In genomic region chr14:57057803-57058202, GRCh38 we compare ENCODE assay signal across 15 cellular contexts.
DNase-seq lines count a peak whose midpoint lies in the region; ATAC-seq and TF ChIP-seq lines count a peak whose summit lies in the region.
"Had no signal": no experiment of that assay in that cellular context is flagged by ENCODE, and none has a peak within 500 bp of the region (broad histone marks: within the 10 kb centered on the region; RNA-seq: fewer than 3 reads in every experiment).

No MANE protein-coding gene starts in this region.

- H3K27ac ChIP-seq in SJCRH30 = peak overlapping the region; percentile 66
- H3K27ac ChIP-seq: stomach had no signal

- H3K4me3 Mint-ChIP-seq in HFFc6 = no peak overlapping the region
- no peak overlapping the region for H3K4me3 Mint-ChIP-seq in stimulated activated effector memory CD8-positive, alpha-beta T cell treated with anti-CD3 and anti-CD28 coated beads, Interleukin-12 subunit alpha, Interleukin-12 subunit beta, amount 100 ng/mL, for 72 hours
- H3K4me3 Mint-ChIP-seq: activated T-helper 17 cell treated with anti-CD3 and anti-CD28 coated beads, Interleukin-2, amount 50 U/mL, for 72 hours; naive thymus-derived CD4-positive, alpha-beta T cell had no signal

- H3K9me3 Mint-ChIP-seq in HFFc6 = peaks cover 55% of the 10 kb centered on the region
- H3K9me3 Mint-ChIP-seq in stimulated activated effector memory CD8-positive, alpha-beta T cell treated with anti-CD3 and anti-CD28 coated beads, Interleukin-12 subunit alpha, Interleukin-12 subunit beta, amount 100 ng/mL, for 72 hours = no peaks in the 10 kb centered on the region
- H3K9me3 Mint-ChIP-seq: activated T-helper 17 cell treated with anti-CD3 and anti-CD28 coated beads, Interleukin-2, amount 50 U/mL, for 72 hours had no signal

- no peaks in the 10 kb centered on the region for H3K4me1 Mint-ChIP-seq in HFFc6 (ENCODE audit: low read depth)
- peaks cover 7% of the 10 kb centered on the region for H3K4me1 Mint-ChIP-seq in stimulated activated effector memory CD8-positive, alpha-beta T cell treated with anti-CD3 and anti-CD28 coated beads, Interleukin-12 subunit alpha, Interleukin-12 subunit beta, amount 100 ng/mL, for 72 hours

- H3K36me3 Mint-ChIP-seq in HFFc6 (ENCODE audit: low read depth) = peaks cover under 1% of the 10 kb centered on the region; the same call in 1 of the 2 replicates
- H3K36me3 Mint-ChIP-seq in stimulated activated effector memory CD8-positive, alpha-beta T cell treated with anti-CD3 and anti-CD28 coated beads, Interleukin-12 subunit alpha, Interleukin-12 subunit beta, amount 100 ng/mL, for 72 hours = no peaks in the 10 kb centered on the region
- H3K36me3 Mint-ChIP-seq: naive thymus-derived CD4-positive, alpha-beta T cell had no signal

- intact Hi-C loops in mucosa of descending colon (cut with DNase I, micrococcal nuclease) = no loop called here

- no peak for TF ChIP-seq CTCF in mucosa of descending colon (IDR thresholded peaks at IDR 0.05)
- no peak for TF ChIP-seq CTCF in HFFc6 (IDR thresholded peaks at IDR 0.05)

- H3K9me3 ChIP-seq in SJCRH30 (replicated peaks) (no peaks in the 10 kb centered on the region), mucosa of descending colon (no peaks in the 10 kb centered on the region)
- H3K9me3 ChIP-seq: stomach had no signal

- no peak overlapping the region for H3K27ac Mint-ChIP-seq in HFFc6
- no peak overlapping the region for H3K27ac Mint-ChIP-seq in stimulated activated effector memory CD8-positive, alpha-beta T cell treated with anti-CD3 and anti-CD28 coated beads, Interleukin-12 subunit alpha, Interleukin-12 subunit beta, amount 100 ng/mL, for 72 hours
- H3K27ac Mint-ChIP-seq: activated T-helper 17 cell treated with anti-CD3 and anti-CD28 coated beads, Interleukin-2, amount 50 U/mL, for 72 hours had no signal

- peaks cover 3% of the 10 kb centered on the region for H3K27me3 Mint-ChIP-seq in HFFc6 (ENCODE audit: insufficient read depth)

- DNase-seq in H4 (ENCODE audit: low spot score) = peak; percentile 14
- DNase-seq in NCI-H2107 treated with DMSO at 0.1 percent for 48 hours (lab: John Stamatoyannopoulos, UW; ENCODE audit: unreplicated experiment) = peak; percentile 83
- DNase-seq in SJCRH30 = peak; percentile 75 to 83
- DNase-seq in mucosa of descending colon = peak in 1 of 3 donors; percentile 7
- DNase-seq in HFFc6 = no peak
- DNase-seq in stimulated activated effector memory CD8-positive, alpha-beta T cell treated with anti-CD3 and anti-CD28 coated beads, Interleukin-12 subunit alpha, Interleukin-12 subunit beta, amount 100 ng/mL, for 72 hours (ENCODE audit: low spot score in 2 of 2) = no peak
- DNase-seq: activated CD4-positive, alpha-beta T cell treated with anti-CD3 and anti-CD28 coated beads, Interleukin-2, amount 50 U/mL, for 1 hour; C1 segment of cervical spinal cord; naive thymus-derived CD4-positive, alpha-beta T cell; OCI-M1; stomach; T-helper 1 cell had no signal

- H3K4me3 ChIP-seq in SJCRH30 (peak overlapping the region; percentile 28), mucosa of descending colon (no peak overlapping the region)
- H3K4me3 ChIP-seq: stomach had no signal

- H3K4me1 ChIP-seq in SJCRH30 (peaks cover 13% of the 10 kb centered on the region), mucosa of descending colon (ENCODE audit: low read depth) (peaks cover 2% of the 10 kb centered on the region)

- H3K36me3 ChIP-seq in SJCRH30 (no peaks in the 10 kb centered on the region), mucosa of descending colon (ENCODE audit: low read depth) (no peaks in the 10 kb centered on the region)
- H3K36me3 ChIP-seq: stomach had no signal

- ATAC-seq in mucosa of descending colon = peak; percentile 82
- no peak for ATAC-seq in GM21737 (IDR thresholded peaks at IDR 0.05; ENCODE audit: unreplicated experiment)
- ATAC-seq in stimulated activated effector memory CD8-positive, alpha-beta T cell treated with anti-CD3 and anti-CD28 coated beads, Interleukin-12 subunit alpha, Interleukin-12 subunit beta, amount 100 ng/mL, for 72 hours = no peak
- ATAC-seq in HG02571 (IDR thresholded peaks at IDR 0.05; ENCODE audit: unreplicated experiment) = no peak
- ATAC-seq: activated T-helper 17 cell treated with anti-CD3 and anti-CD28 coated beads, Interleukin-2, amount 50 U/mL, for 72 hours; naive thymus-derived CD4-positive, alpha-beta T cell had no signal

- H3K27me3 ChIP-seq in SJCRH30 = no peaks in the 10 kb centered on the region
- H3K27me3 ChIP-seq: stomach had no signal

Comparison
In these comparisons a context has a peak if more than half of its experiments do, and no peak if none do; other contexts are left out.
1. DNase-seq: peak in H4 (single experiment), NCI-H2107 treated with DMSO at 0.1 percent for 48 hours (single experiment) and SJCRH30 (2 of 2); none in HFFc6 (single experiment) and stimulated activated effector memory CD8-positive, alpha-beta T cell treated with anti-CD3 and anti-CD28 coated beads, Interleukin-12 subunit alpha, Interleukin-12 subunit beta, amount 100 ng/mL, for 72 hours (0 of 2).